8 cellular contexts compared by ENCODE assay signal in the genomic region with DNA sequence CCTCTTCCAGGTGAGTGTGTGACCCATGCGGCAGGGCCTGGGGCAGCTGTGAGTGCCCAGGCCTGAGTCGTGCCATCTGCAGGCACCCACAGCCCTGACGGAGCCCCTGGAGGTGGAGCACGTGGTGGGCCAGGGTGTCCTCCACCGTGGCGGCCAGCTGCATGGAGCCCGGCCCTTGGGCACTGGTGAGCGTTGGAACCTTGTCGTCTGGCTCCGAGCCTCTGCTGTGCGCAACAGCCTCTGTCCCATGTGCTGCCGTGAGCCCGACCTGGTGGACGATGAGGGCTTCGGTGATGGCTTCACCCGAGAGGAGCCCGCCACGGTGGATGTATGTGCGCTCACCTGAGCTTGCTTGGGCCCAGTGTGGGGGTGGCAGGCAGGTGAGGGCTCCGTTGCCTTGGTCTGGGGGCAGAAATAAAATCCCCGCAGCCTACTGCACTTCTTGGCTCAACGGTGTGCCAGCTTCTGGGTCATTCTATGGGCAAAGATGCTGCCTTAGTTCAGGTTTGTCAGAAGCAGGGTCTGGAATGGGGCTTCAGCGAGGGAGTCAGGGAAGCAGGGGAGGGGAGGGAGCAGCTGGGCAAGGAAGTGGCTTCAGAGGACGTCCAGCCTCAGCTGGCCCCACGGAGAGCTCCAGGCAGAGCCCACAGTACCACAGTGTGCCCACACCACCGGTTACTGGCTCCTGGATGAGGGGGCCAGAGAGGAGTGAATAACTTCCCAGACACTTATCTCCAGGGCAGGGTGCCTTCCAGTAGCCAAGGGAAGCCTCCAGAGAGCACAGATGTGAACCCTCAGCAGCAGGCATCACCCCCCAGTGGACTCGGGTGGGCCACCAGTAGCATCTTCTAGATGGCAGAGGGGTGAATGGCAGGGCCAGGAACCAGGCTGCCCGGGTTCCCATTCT. TPM values are rescaled to one million over a fixed set of nuclear protein-coding genes. Genes with fewer than 3 reads are reported as not detected.
DNase-seq lines count a peak whose midpoint lies in the region; TF ChIP-seq lines count a peak whose summit lies in the region.

No MANE protein-coding gene starts in this region.

- no peaks in the 10 kb centered on the region for H3K27me3 ChIP-seq in GM23248 (replicated peaks; ENCODE audit: insufficient read depth)

- WGBS in GM23248 (ENCODE audit: low coverage in 1 of 2, low lambda C conversion rate in 2 of 2, missing lambda C conversion rate in 2 of 2), 2 experiments, result 71 to 77% methylated on average over 24 to 26 of the region's 28 CpGs

- H3K9ac ChIP-seq in GM23248, result peak overlapping the region; percentile 89

- peaks cover 18% of the 10 kb centered on the region for H3K4me1 ChIP-seq in GM23248 (ENCODE audit: insufficient read depth)

- H2AFZ ChIP-seq in GM23248, result peak overlapping the region; percentile 77

- peak overlapping the region; percentile 86 for H3K4me2 ChIP-seq in GM23248 (ENCODE audit: unreplicated experiment)

- peak overlapping the region; percentile 61 for H3K27ac ChIP-seq in GM23248
- peak overlapping the region; percentile 88; the same call in 1 of the 2 replicates for H3K27ac ChIP-seq in VCaP

- no peaks in the 10 kb centered on the region for H3K9me2 ChIP-seq in GM23248 (ENCODE audit: insufficient read depth)

- no peaks in the 10 kb centered on the region for H4K20me1 ChIP-seq in GM23248 (ENCODE audit: insufficient read depth)

- in situ Hi-C loops in GM23248 (cut with MboI), result no loop called here

- DNase-seq in GM23248 (no peak), fibroblast of the aortic adventitia (ENCODE audit: low read depth) (no peak), retinal pigment epithelial cell (ENCODE audit: low read depth) (no peak), T1000 (lab: John Stamatoyannopoulos, UW) (no peak), C1 segment of cervical spinal cord (lab: John Stamatoyannopoulos, UW) (no peak), erythroblast (lab: John Stamatoyannopoulos, UW) (no peak), dermis blood vessel endothelial cell (no peak)

- H3K9me3 ChIP-seq in GM23248 (ENCODE audit: low read depth), result no peaks in the 10 kb centered on the region

- H3K36me3 ChIP-seq in GM23248 (ENCODE audit: low read depth), result no peaks in the 10 kb centered on the region

- TF ChIP-seq CTCF in VCaP (conservative IDR thresholded peaks at IDR 0.05), result no peak
- TF ChIP-seq CTCF in fibroblast of the aortic adventitia (IDR thresholded peaks at IDR 0.05; ENCODE audit: insufficient read depth, low read length), result no peak
- TF ChIP-seq CTCF in retinal pigment epithelial cell (conservative IDR thresholded peaks at IDR 0.05; ENCODE audit: low read depth, low read length), result no peak

- no peak for TF ChIP-seq POLR2A in erythroblast (IDR thresholded peaks at IDR 0.05; ENCODE audit: low read length)

- peaks cover 77% of the 10 kb centered on the region for H3K79me2 ChIP-seq in GM23248 (ENCODE audit: insufficient read depth)

- H3F3A ChIP-seq in GM23248 (ENCODE audit: insufficient read depth), result no peaks in the 10 kb centered on the region

- peak overlapping the region; percentile 95 for H3K4me3 ChIP-seq in GM23248
- peak overlapping the region; percentile 92 for H3K4me3 ChIP-seq in fibroblast of the aortic adventitia (ENCODE audit: low read depth, low read length)
- H3K4me3 ChIP-seq in retinal pigment epithelial cell (ENCODE audit: low read length), result peak overlapping the region; percentile 80

RNA-seq across cellular contexts. Expression of a gene that starts 1.2 kb away (rescaled TPM):
- 118 and 150 TPM in 2 replicates for total RNA-seq in GM23248 (2014; rRNA removed; shearing (Covaris generic))
- polyA plus RNA-seq in GM23248 (2016; fragmentation: Nextera tagmentation; extraction: Ambion mirVana), result 251 and 259 TPM in 2 replicates
- 110 and 240 TPM in 2 replicates for total RNA-seq in fibroblast of the aortic adventitia (ENCODE audit: low replicate concordance)
- 213 and 267 TPM in 2 replicates for total RNA-seq in dermis blood vessel endothelial cell

RNA-seq across cellular contexts. Expression of a gene that starts 4.2 kb away (rescaled TPM):
- total RNA-seq in GM23248 (2014; rRNA removed; shearing (Covaris generic)), result 11.9 and 28.3 TPM in 2 replicates
- polyA plus RNA-seq in GM23248 (2016; fragmentation: Nextera tagmentation; extraction: Ambion mirVana), result 12.8 and 15.4 TPM in 2 replicates
- total RNA-seq in fibroblast of the aortic adventitia (ENCODE audit: low replicate concordance), result 10.3 and 21.4 TPM in 2 replicates
- total RNA-seq in dermis blood vessel endothelial cell, result 10.4 and 11.4 TPM in 2 replicates

RNA-seq across cellular contexts. Expression of a gene that starts 13.0 kb away (rescaled TPM):
- 4.0 and 4.4 TPM in 2 replicates for total RNA-seq in GM23248 (2014; rRNA removed; shearing (Covaris generic))
- 2.2 and 4.4 TPM in 2 replicates for polyA plus RNA-seq in GM23248 (2016; fragmentation: Nextera tagmentation; extraction: Ambion mirVana)
- total RNA-seq in fibroblast of the aortic adventitia (ENCODE audit: low replicate concordance) (4.4 and 10.3 TPM in 2 replicates), dermis blood vessel endothelial cell (8.5 and 10.9 TPM in 2 replicates)
